26 cellular contexts compared by ENCODE assay signal in genomic region chrX:110163488-110163887, GRCh38.
DNase-seq lines count a peak whose midpoint lies in the region; ATAC-seq, FAIRE-seq and TF ChIP-seq lines count a peak whose summit lies in the region.
"Had no signal": no experiment of that assay in that cellular context is flagged by ENCODE, and none has a peak within 500 bp of the region (broad histone marks: within the 10 kb centered on the region; RNA-seq: fewer than 3 reads in every experiment).

No MANE protein-coding gene starts in this region.

- H4K20me1 ChIP-seq in HepG2 (ENCODE audit: insufficient read depth, low read length): no peaks in the 10 kb centered on the region

- TF ChIP-seq RAD21 in HepG2 (CRISPR knock-in tag; IDR thresholded peaks at IDR 0.05): no peak

- POLR2A ChIA-PET in HepG2 (lab: Yijun Ruan, JAX): no interaction called here

- no peak overlapping the region for H3K4me3 ChIP-seq in HepG2 (replicated peaks in 1 of 3; ENCODE audit: insufficient read depth in 1 of 3, low read depth in 2 of 3, low read length in 3 of 3)
- H3K4me3 ChIP-seq in right lobe of liver: no peak overlapping the region
- no peak overlapping the region for H3K4me3 ChIP-seq in endodermal cell (ENCODE audit: low read length)
- H3K4me3 ChIP-seq in right cardiac atrium (ENCODE audit: low read length): no peak overlapping the region
- H3K4me3 ChIP-seq: breast epithelium, esophagus muscularis mucosa, gastroesophageal sphincter, right atrium auricular region, upper lobe of left lung had no signal

- FAIRE-seq in HepG2 (lab: Jason Lieb, UNC): peak; percentile 18
- FAIRE-seq: colon had no signal

- in situ Hi-C loops in HepG2 (cut with HindIII; ENCODE audit: extremely low pct_ligation_motif_present, low pct_unique_long_range_greater_than_20kb): loop anchor here (25.0 kb wide), 1 partner anchor 674 kb away; no protein-coding TSS in a partner anchor

- H3K36me3 Mint-ChIP-seq in endodermal cell (ENCODE audit: low read depth): no peaks in the 10 kb centered on the region
- H3K36me3 Mint-ChIP-seq: activated CD8-positive, alpha-beta memory T cell treated with anti-CD3 and anti-CD28 coated beads, Interleukin-2, amount 10 ng/mL, durations not matched to agents 7 days and 5 days; activated naive CD4-positive, alpha-beta T cell treated with anti-CD3 and anti-CD28 coated beads, Interleukin-2, amount 50 U/mL, for 24 hours had no signal

- H3K27ac ChIP-seq in HepG2 (ENCODE audit: extremely low read length, insufficient read depth, low read length) (no peak overlapping the region), right lobe of liver (no peak overlapping the region), endodermal cell (ENCODE audit: low read depth, low read length) (no peak overlapping the region), right cardiac atrium (ENCODE audit: low read length) (no peak overlapping the region)
- H3K27ac ChIP-seq: breast epithelium, esophagus muscularis mucosa, gastroesophageal sphincter, right atrium auricular region, upper lobe of left lung had no signal

- TF ChIP-seq CTCF in HepG2 (CRISPR knock-in tag; IDR thresholded peaks at IDR 0.05) (no peak), right lobe of liver (IDR thresholded peaks at IDR 0.05) (no peak), endodermal cell (conservative IDR thresholded peaks at IDR 0.05) (no peak)

- CTCF ChIA-PET in HepG2 (lab: Yijun Ruan, JAX; ENCODE audit: low intra/inter-chr PET ratio, low total read pairs): no interaction called here

- H3K4me1 Mint-ChIP-seq in endodermal cell: peaks cover 5% of the 10 kb centered on the region

- no peak overlapping the region for H3K4me3 Mint-ChIP-seq in endodermal cell
- H3K4me3 Mint-ChIP-seq: activated B cell treated with CpG ODN at 0.5 μM for 24 hours; activated CD8-positive, alpha-beta memory T cell treated with anti-CD3 and anti-CD28 coated beads, Interleukin-2, amount 10 ng/mL, durations not matched to agents 7 days and 5 days; activated naive CD4-positive, alpha-beta T cell treated with anti-CD3 and anti-CD28 coated beads, Interleukin-2, amount 50 U/mL, for 24 hours had no signal

- no TSS peak for BruUV-seq in HepG2 (replicated peaks; lab: Mats Ljungman, UMichigan)

- H3K79me2 ChIP-seq in HepG2 (ENCODE audit: insufficient read depth, low read length): no peaks in the 10 kb centered on the region

- no peaks in the 10 kb centered on the region for H3K36me3 ChIP-seq in HepG2 (replicated peaks in 1 of 2; ENCODE audit: control insufficient read depth in 1 of 2, insufficient read depth in 2 of 2, low read length in 2 of 2)
- no peaks in the 10 kb centered on the region for H3K36me3 ChIP-seq in right lobe of liver
- H3K36me3 ChIP-seq in endodermal cell (ENCODE audit: control insufficient read depth, insufficient read depth, low read length): no peaks in the 10 kb centered on the region
- H3K36me3 ChIP-seq: breast epithelium, esophagus muscularis mucosa, gastroesophageal sphincter, right atrium auricular region, upper lobe of left lung had no signal

- H2AFZ ChIP-seq in HepG2 (ENCODE audit: low read length): no peak overlapping the region

- H3K9ac ChIP-seq in HepG2 (ENCODE audit: insufficient read depth, low read depth, low read length): no peak overlapping the region
- H3K9ac ChIP-seq in endodermal cell (ENCODE audit: extremely low read depth, low read length, poor library complexity, severe bottlenecking): no peak overlapping the region

- TF ChIP-seq EP300 in HepG2 (IDR thresholded peaks at IDR 0.05; ENCODE audit: low read depth in 2 of 2, low read length in 2 of 2) (no peak), HepG2 (CRISPR knock-in tag; IDR thresholded peaks at IDR 0.05; ENCODE audit: borderline replicate concordance) (no peak)

- intact Hi-C loops in HepG2 (cut with micrococcal nuclease; ENCODE audit: unreplicated experiment) (no loop called here), right lobe of liver (cut with DNase I) (no loop called here), right cardiac atrium (cut with DNase I) (loop anchor here in 2 of 4 donors (5.0 to 10.0 kb wide), 2 partner anchors 244 to 681 kb away; no protein-coding TSS in a partner anchor)

- H3K27me3 Mint-ChIP-seq in endodermal cell (ENCODE audit: insufficient read depth): no peaks in the 10 kb centered on the region
- H3K27me3 Mint-ChIP-seq: activated B cell treated with CpG ODN at 0.5 μM for 24 hours; activated CD8-positive, alpha-beta memory T cell treated with anti-CD3 and anti-CD28 coated beads, Interleukin-2, amount 10 ng/mL, durations not matched to agents 7 days and 5 days; activated naive CD4-positive, alpha-beta T cell treated with anti-CD3 and anti-CD28 coated beads, Interleukin-2, amount 50 U/mL, for 24 hours had no signal

- H3K4me1 ChIP-seq in HepG2 (ENCODE audit: insufficient read depth, low read length): no peaks in the 10 kb centered on the region
- no peaks in the 10 kb centered on the region for H3K4me1 ChIP-seq in right lobe of liver
- no peaks in the 10 kb centered on the region for H3K4me1 ChIP-seq in endodermal cell (ENCODE audit: control insufficient read depth, insufficient read depth, low read length)
- peaks cover under 1% of the 10 kb centered on the region for H3K4me1 ChIP-seq in right cardiac atrium (ENCODE audit: control insufficient read depth, insufficient read depth, low read length)
- H3K4me1 ChIP-seq: breast epithelium, gastroesophageal sphincter, right atrium auricular region had no signal

- WGBS in HepG2 (ENCODE audit: low lambda C conversion rate): 33% methylated on average over 3 of the region's 3 CpGs
- whole genome bisulfite sequencing in right lobe of liver (ENCODE audit: insufficient coverage, low coverage, low lambda C conversion rate, missing lambda C conversion rate): 38% methylated on average over 3 of the region's 3 CpGs
- WGBS in endodermal cell (ENCODE audit: insufficient coverage in 1 of 2, insufficient read length in 1 of 2), 2 experiments: 93 to 96% methylated on average over 3 of the region's 3 CpGs
- WGBS in right cardiac atrium: 60% methylated on average over 3 of the region's 3 CpGs

- H3K27me3 ChIP-seq in HepG2 (ENCODE audit: control insufficient read depth in 1 of 2, insufficient read depth in 2 of 2, low read length in 2 of 2) (no peaks in the 10 kb centered on the region), right lobe of liver (no peaks in the 10 kb centered on the region), endodermal cell (ENCODE audit: control insufficient read depth, insufficient read depth, low read length, poor library complexity, severe bottlenecking) (no peaks in the 10 kb centered on the region), right cardiac atrium (ENCODE audit: control insufficient read depth, insufficient read depth) (no peaks in the 10 kb centered on the region)
- H3K27me3 ChIP-seq: esophagus muscularis mucosa, gastroesophageal sphincter, right atrium auricular region, upper lobe of left lung had no signal

- no peak overlapping the region for H3K27ac Mint-ChIP-seq in endodermal cell
- H3K27ac Mint-ChIP-seq: activated B cell treated with CpG ODN at 0.5 μM for 24 hours; activated CD8-positive, alpha-beta memory T cell treated with anti-CD3 and anti-CD28 coated beads, Interleukin-2, amount 10 ng/mL, durations not matched to agents 7 days and 5 days; activated naive CD4-positive, alpha-beta T cell treated with anti-CD3 and anti-CD28 coated beads, Interleukin-2, amount 50 U/mL, for 24 hours had no signal

- DNase-seq in HepG2 (ENCODE audit: low spot score) (no peak), right lobe of liver (no peak), NCI-H748 (lab: John Stamatoyannopoulos, UW; ENCODE audit: unreplicated experiment) (peak; percentile 62), endodermal cell (peak; percentile 5), right cardiac atrium (no peak), NCI-H128 (lab: John Stamatoyannopoulos, UW; ENCODE audit: unreplicated experiment) (no peak), A172 (ENCODE audit: low spot score) (no peak), NCI-H82 (lab: John Stamatoyannopoulos, UW) (no peak)
- DNase-seq: activated B cell treated with CpG ODN at 0.5 μM for 24 hours; activated CD4-positive, alpha-beta T cell treated with anti-CD3 and anti-CD28 coated beads, Interleukin-2, amount 50 U/mL, for 1 hour; activated CD8-positive, alpha-beta memory T cell treated with anti-CD3 and anti-CD28 coated beads, Interleukin-2, amount 10 ng/mL, durations not matched to agents 7 days and 5 days; amygdala; C1 segment of cervical spinal cord; effector CD8-positive, alpha-beta T cell; GOT3; hippocampal formation; left colon; NCI-H187 treated with DMSO at 0.1 percent for 48 hours; stimulated activated CD4-positive, alpha-beta T cell treated with anti-CD3 and anti-CD28 coated beads, Interleukin-4, amount 100 ng/mL, for 1 hour; upper lobe of left lung had no signal

- no peak overlapping the region for H3K4me2 ChIP-seq in HepG2 (ENCODE audit: low read depth, low read length)

- no peak for TF ChIP-seq POLR2A in HepG2 (IDR thresholded peaks at IDR 0.05; ENCODE audit: insufficient read depth in 1 of 2, low read depth in 2 of 2, low read length in 2 of 2)
- TF ChIP-seq POLR2A in right lobe of liver (IDR thresholded peaks at IDR 0.05): no peak

- ATAC-seq in HepG2 (no peak), right lobe of liver (no peak), right cardiac atrium (no peak)
- ATAC-seq: activated CD8-positive, alpha-beta memory T cell treated with anti-CD3 and anti-CD28 coated beads, Interleukin-2, amount 10 ng/mL, durations not matched to agents 7 days and 5 days; gastroesophageal sphincter; left colon had no signal

- H3K9me3 ChIP-seq in HepG2 (ENCODE audit: low read length) (no peaks in the 10 kb centered on the region), right lobe of liver (no peaks in the 10 kb centered on the region), endodermal cell (ENCODE audit: control insufficient read depth, low read length) (no peaks in the 10 kb centered on the region), right cardiac atrium (ENCODE audit: control insufficient read depth, low read length) (no peaks in the 10 kb centered on the region)
- H3K9me3 ChIP-seq: breast epithelium, esophagus muscularis mucosa, gastroesophageal sphincter, right atrium auricular region, upper lobe of left lung had no signal

- H3K9me3 Mint-ChIP-seq in endodermal cell: no peaks in the 10 kb centered on the region
- H3K9me3 Mint-ChIP-seq: activated B cell treated with CpG ODN at 0.5 μM for 24 hours; activated naive CD4-positive, alpha-beta T cell treated with anti-CD3 and anti-CD28 coated beads, Interleukin-2, amount 50 U/mL, for 24 hours had no signal

TF ChIP-seq in HepG2, 621 proteins besides CTCF, POLR2A, EP300 and RAD21 (continues in another document):
- TF ChIP-seq BHLHE40 (IDR thresholded peaks at IDR 0.05; ENCODE audit: low read length) (no peak), RARG (CRISPR knock-in tag; IDR thresholded peaks at IDR 0.05; ENCODE audit: low read depth) (no peak)
- TF ChIP-seq, protein P1, sequence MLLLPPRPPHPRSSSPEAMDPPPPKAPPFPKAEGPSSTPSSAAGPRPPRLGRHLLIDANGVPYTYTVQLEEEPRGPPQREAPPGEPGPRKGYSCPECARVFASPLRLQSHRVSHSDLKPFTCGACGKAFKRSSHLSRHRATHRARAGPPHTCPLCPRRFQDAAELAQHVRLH (CRISPR knock-in tag; IDR thresholded peaks at IDR 0.05; ENCODE audit: borderline replicate concordance, low read depth): no peak

Comparison
In these comparisons a context has a peak if more than half of its experiments do, and no peak if none do; other contexts are left out.
1. DNase-seq: peak in NCI-H748 (single experiment) and endodermal cell (single experiment); none in HepG2 (single experiment), right lobe of liver (0 of 3), right cardiac atrium (0 of 3), NCI-H128 (single experiment), A172 (single experiment) and NCI-H82 (single experiment).